In the genomic region with DNA sequence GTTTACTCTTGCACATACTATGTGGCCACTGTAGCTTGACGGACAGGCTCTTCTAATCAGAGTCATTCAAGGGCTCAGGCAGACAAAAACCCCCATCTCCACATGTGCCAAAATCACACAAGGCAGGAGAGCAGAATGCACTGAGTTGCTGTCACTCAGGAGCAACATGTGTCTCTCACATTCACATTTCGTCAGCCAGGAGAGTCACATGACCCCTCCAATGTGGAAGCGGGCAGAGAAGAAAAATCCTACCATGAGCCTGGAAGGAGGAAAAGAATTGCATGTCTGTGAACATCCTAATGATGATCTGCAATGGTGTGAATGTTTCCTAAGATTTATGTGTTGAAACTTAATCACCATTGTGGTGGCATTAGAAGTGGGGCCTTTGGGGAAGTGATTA, we compare ENCODE assay signal across 27 cellular contexts.
"Had no signal": no experiment of that assay in that cellular context is flagged by ENCODE, and none has a peak within 500 bp of the region (broad histone marks: within the 10 kb centered on the region; RNA-seq: fewer than 3 reads in every experiment).

No MANE protein-coding gene starts in this region.

- H3K4me1 ChIP-seq: ascending aorta, breast epithelium, colonic mucosa, heart left ventricle had no signal

- H3K9me3 ChIP-seq: ascending aorta, breast epithelium, colonic mucosa, heart left ventricle had no signal

- H3K4me3 ChIP-seq: ascending aorta, breast epithelium, cardiac muscle cell, colonic mucosa, heart left ventricle had no signal

- H3K27me3 ChIP-seq: ascending aorta, cardiac muscle cell, colonic mucosa had no signal

- DNase-seq: activated B cell treated with CpG ODN at 0.5 μM for 24 hours; activated CD4-positive, alpha-beta memory T cell treated with anti-CD3 and anti-CD28 coated beads for 36 hours; activated CD4-positive, alpha-beta T cell treated with anti-CD3 and anti-CD28 coated beads for 48 hours; activated CD8-positive, alpha-beta memory T cell treated with anti-CD3 and anti-CD28 coated beads, Interleukin-2, amount 10 ng/mL, durations not matched to agents 7 days and 5 days; activated CD8-positive, alpha-beta memory T cell treated with anti-CD3 and anti-CD28 coated beads, Interleukin-2, amount 50 U/mL, for 4 hours; activated CD8-positive, alpha-beta T cell treated with anti-CD3 and anti-CD28 coated beads, Interleukin-2, amount 10 ng/mL, durations not matched to agents 7 days and 5 days; activated effector memory CD4-positive, alpha-beta T cell treated with anti-CD3 and anti-CD28 coated beads, Interleukin-2, amount 50 U/mL, for 16 hours; activated naive CD4-positive, alpha-beta T cell; activated naive CD4-positive, alpha-beta T cell treated with anti-CD3 and anti-CD28 coated beads, Interleukin-2, amount 10 ng/mL, durations not matched to agents 7 days and 5 days; activated naive CD8-positive, alpha-beta T cell treated with anti-CD3 and anti-CD28 coated beads, Interleukin-2, amount 10 ng/mL, durations not matched to agents 7 days and 5 days; activated T-cell treated with anti-CD3 and anti-CD28 coated beads, Interleukin-2, amount 50 U/mL, for 1 hour; activated T-cell treated with anti-CD3 and anti-CD28 coated beads, Interleukin-2, amount 50 U/mL, for 48 hours; central memory CD4-positive, alpha-beta T cell; colonic mucosa; effector CD8-positive, alpha-beta T cell; foreskin fibroblast; glutamatergic neuron; heart left ventricle; T-helper 1 cell; T-helper 17 cell; T1000 had no signal

- H3K27ac ChIP-seq: ascending aorta, breast epithelium, cardiac muscle cell, colonic mucosa, heart left ventricle had no signal

- ATAC-seq: activated CD4-positive, CD25-positive, alpha-beta regulatory T cell treated with anti-CD3 and anti-CD28 coated beads, Interleukin-2, amount 50 U/mL, for 24 hours; activated CD8-positive, alpha-beta memory T cell treated with anti-CD3 and anti-CD28 coated beads, Interleukin-2, amount 10 ng/mL, durations not matched to agents 7 days and 5 days; activated CD8-positive, alpha-beta T cell treated with anti-CD3 and anti-CD28 coated beads, Interleukin-2, amount 10 ng/mL, durations not matched to agents 7 days and 5 days; activated naive CD4-positive, alpha-beta T cell treated with anti-CD3 and anti-CD28 coated beads, Interleukin-2, amount 50 U/mL, for 72 hours; esophagus mucosa; heart left ventricle; T-helper 17 cell had no signal

- H3K36me3 ChIP-seq: ascending aorta, breast epithelium, cardiac muscle cell, colonic mucosa, heart left ventricle had no signal
